23 cellular contexts compared by ENCODE assay signal in the genomic region with DNA sequence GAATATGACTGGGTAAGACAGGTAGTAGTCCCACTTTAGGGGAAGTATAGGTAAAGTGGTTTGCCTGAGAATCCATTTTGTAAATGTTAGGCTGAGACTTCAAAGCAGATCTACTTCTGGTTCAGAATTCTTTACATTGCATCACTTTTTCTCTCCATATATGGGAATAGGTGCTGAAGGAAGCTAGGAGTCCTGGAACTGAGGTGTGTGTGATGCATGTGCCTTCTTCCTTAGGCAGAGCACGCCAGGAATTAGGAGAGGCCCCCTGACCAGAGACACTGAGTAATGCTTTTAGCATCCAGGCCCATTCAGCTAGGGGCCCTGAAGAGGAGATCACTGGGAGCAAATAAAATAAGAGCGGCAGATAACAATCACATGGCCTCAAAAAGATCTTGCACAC.
"Had no signal": no experiment of that assay in that cellular context is flagged by ENCODE, and none has a peak within 500 bp of the region (broad histone marks: within the 10 kb centered on the region; RNA-seq: fewer than 3 reads in every experiment).

No MANE protein-coding gene starts in this region.

- FAIRE-seq: endothelial cell of umbilical vein, kidney had no signal

- H3K27me3 ChIP-seq: foreskin keratinocyte, hepatocyte, right atrium auricular region, thyroid gland, upper lobe of left lung, vagina had no signal

- ATAC-seq: foreskin keratinocyte; left colon; naive thymus-derived CD4-positive, alpha-beta T cell; stimulated activated effector memory CD8-positive, alpha-beta T cell treated with anti-CD3 and anti-CD28 coated beads, Interleukin-12 subunit alpha, Interleukin-12 subunit beta, amount 100 ng/mL, for 72 hours; stimulated activated naive CD8-positive, alpha-beta T cell treated with anti-CD3 and anti-CD28 coated beads, Interleukin-15, Interleukin-2, amounts not matched to agents 100 U/mL and 50 U/mL, for 24 hours had no signal

- H3K9me3 ChIP-seq: suprapubic skin, thyroid gland, vagina had no signal

- DNase-seq: effector CD4-positive, alpha-beta T cell; endodermal cell; erythroblast; head of caudate nucleus; immature natural killer cell; kidney; left colon; naive thymus-derived CD4-positive, alpha-beta T cell; nephron progenitor cell; posterior cingulate gyrus; stimulated activated CD4-positive, alpha-beta T cell treated with anti-CD3 and anti-CD28 coated beads, Interleukin-4, amount 100 ng/mL, for 1 hour; stimulated activated CD8-positive, alpha-beta memory T cell treated with anti-CD3 and anti-CD28 coated beads, Interleukin-4, amount 100 ng/mL, for 48 hours; stimulated activated naive CD8-positive, alpha-beta T cell treated with anti-CD3 and anti-CD28 coated beads, Interleukin-15, Interleukin-2, amounts not matched to agents 100 U/mL and 50 U/mL, for 24 hours; thyroid gland; upper lobe of left lung had no signal

- H3K4me3 Mint-ChIP-seq: endodermal cell; immature natural killer cell; naive thymus-derived CD4-positive, alpha-beta T cell; nephron progenitor cell; stimulated activated effector memory CD8-positive, alpha-beta T cell treated with anti-CD3 and anti-CD28 coated beads, Interleukin-12 subunit alpha, Interleukin-12 subunit beta, amount 100 ng/mL, for 72 hours had no signal

- H3K27ac ChIP-seq: coronary artery, foreskin keratinocyte, hepatocyte, right atrium auricular region, suprapubic skin, thyroid gland, upper lobe of left lung, vagina had no signal

- H3K27ac Mint-ChIP-seq: endodermal cell; immature natural killer cell; naive thymus-derived CD4-positive, alpha-beta T cell; nephron progenitor cell; stimulated activated effector memory CD8-positive, alpha-beta T cell treated with anti-CD3 and anti-CD28 coated beads, Interleukin-12 subunit alpha, Interleukin-12 subunit beta, amount 100 ng/mL, for 72 hours had no signal

- H3K4me1 Mint-ChIP-seq: immature natural killer cell; naive thymus-derived CD4-positive, alpha-beta T cell; nephron progenitor cell; stimulated activated effector memory CD8-positive, alpha-beta T cell treated with anti-CD3 and anti-CD28 coated beads, Interleukin-12 subunit alpha, Interleukin-12 subunit beta, amount 100 ng/mL, for 72 hours had no signal

- H2AFZ ChIP-seq: hepatocyte had no signal

- H3K4me3 ChIP-seq: coronary artery, hepatocyte, right atrium auricular region, suprapubic skin, thyroid gland, upper lobe of left lung, vagina had no signal

- H3K79me2 ChIP-seq: hepatocyte had no signal

- H3K4me2 ChIP-seq: hepatocyte had no signal

- H3K36me3 ChIP-seq: right atrium auricular region, suprapubic skin, thyroid gland, upper lobe of left lung, vagina had no signal

- H3K4me1 ChIP-seq: foreskin keratinocyte, right atrium auricular region, suprapubic skin, upper lobe of left lung, vagina had no signal
